ENCODE assay signal across 9 cellular contexts in the genomic region with DNA sequence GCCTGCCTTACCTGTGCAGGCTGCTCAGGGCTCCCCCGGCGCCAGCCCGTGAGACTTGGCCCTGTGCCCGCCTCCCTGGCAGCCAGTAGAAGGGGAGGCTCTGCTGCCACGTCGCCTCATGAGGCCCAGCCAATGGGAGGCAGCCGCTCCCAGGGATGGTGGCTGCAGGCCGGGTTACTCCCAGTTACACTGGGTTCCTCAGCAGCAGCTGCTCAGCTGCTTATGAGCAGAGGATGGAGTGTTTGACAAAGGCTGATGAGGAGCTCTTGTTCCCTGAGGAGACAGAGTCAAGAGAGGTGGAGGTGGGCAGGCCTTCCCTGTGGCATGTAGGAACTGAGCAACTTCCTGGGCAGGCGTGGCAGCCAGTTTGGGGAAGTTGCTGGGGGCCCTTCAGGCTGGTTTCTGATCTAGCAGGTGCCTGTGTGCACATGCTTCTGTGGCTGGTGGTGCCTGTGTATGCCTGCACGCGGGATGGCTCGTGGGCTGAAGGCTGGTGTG. TPM values are rescaled to one million over a fixed set of nuclear protein-coding genes. Genes with fewer than 3 reads are reported as not detected.
DNase-seq lines count a peak whose midpoint lies in the region; ATAC-seq and TF ChIP-seq lines count a peak whose summit lies in the region.
"Had no signal": no experiment of that assay in that cellular context is flagged by ENCODE, and none has a peak within 500 bp of the region (broad histone marks: within the 10 kb centered on the region; RNA-seq: fewer than 3 reads in every experiment).

No MANE protein-coding gene starts in this region.

- H3K27me3 Mint-ChIP-seq in activated CD4-positive, alpha-beta T cell treated with anti-CD3 and anti-CD28 coated beads, Interleukin-2, amount 10 ng/mL, durations not matched to agents 24 days and 14 days, result no peaks in the 10 kb centered on the region
- no peaks in the 10 kb centered on the region for H3K27me3 Mint-ChIP-seq in naive thymus-derived CD8-positive, alpha-beta T cell
- H3K27me3 Mint-ChIP-seq in nephron progenitor cell (ENCODE audit: low read depth, poor library complexity), result peaks cover 28% of the 10 kb centered on the region

- TF ChIP-seq CTCF in nephron progenitor cell (IDR thresholded peaks at IDR 0.05), result no peak

- H3K27ac ChIP-seq in angular gyrus (ENCODE audit: low read depth, low read length), result peak overlapping the region; percentile 48
- H3K27ac ChIP-seq: SK-N-MC had no signal

- peak overlapping the region; percentile 41 for H3K4me3 Mint-ChIP-seq in activated CD4-positive, alpha-beta T cell treated with anti-CD3 and anti-CD28 coated beads, Interleukin-2, amount 10 ng/mL, durations not matched to agents 24 days and 14 days
- peak overlapping the region in 9 of 10 donors; percentile 10 to 80 (median 36) for H3K4me3 Mint-ChIP-seq in naive thymus-derived CD8-positive, alpha-beta T cell
- H3K4me3 Mint-ChIP-seq in nephron progenitor cell, result no peak overlapping the region

- ATAC-seq in HG02852 (IDR thresholded peaks at IDR 0.05; ENCODE audit: unreplicated experiment), result peak; percentile 64
- peak; percentile 60 to 71 for ATAC-seq in naive thymus-derived CD8-positive, alpha-beta T cell

- H3K4me1 Mint-ChIP-seq in activated CD4-positive, alpha-beta T cell treated with anti-CD3 and anti-CD28 coated beads, Interleukin-2, amount 10 ng/mL, durations not matched to agents 24 days and 14 days, result peaks cover 35% of the 10 kb centered on the region
- peaks cover 13 to 37% (median 22%) of the 10 kb centered on the region in 4 donors for H3K4me1 Mint-ChIP-seq in naive thymus-derived CD8-positive, alpha-beta T cell
- peaks cover 18% of the 10 kb centered on the region for H3K4me1 Mint-ChIP-seq in nephron progenitor cell

- H3K27ac Mint-ChIP-seq in activated CD4-positive, alpha-beta T cell treated with anti-CD3 and anti-CD28 coated beads, Interleukin-2, amount 10 ng/mL, durations not matched to agents 24 days and 14 days, result peak overlapping the region; percentile 60
- H3K27ac Mint-ChIP-seq in naive thymus-derived CD8-positive, alpha-beta T cell, result peak overlapping the region in 6 of 10 donors; percentile 29 to 60 (median 42)
- no peak overlapping the region for H3K27ac Mint-ChIP-seq in nephron progenitor cell

- H3K36me3 Mint-ChIP-seq in activated CD4-positive, alpha-beta T cell treated with anti-CD3 and anti-CD28 coated beads, Interleukin-2, amount 10 ng/mL, durations not matched to agents 24 days and 14 days (ENCODE audit: low read depth), result peaks cover 74% of the 10 kb centered on the region
- no peaks in the 10 kb centered on the region for H3K36me3 Mint-ChIP-seq in naive thymus-derived CD8-positive, alpha-beta T cell
- peaks cover 15% of the 10 kb centered on the region for H3K36me3 Mint-ChIP-seq in nephron progenitor cell (ENCODE audit: low read depth)

- POLR2A ChIA-PET in naive thymus-derived CD8-positive, alpha-beta T cell (lab: Charles Lee), result no interaction called here

- peak; percentile 74 for DNase-seq in activated CD4-positive, alpha-beta T cell treated with anti-CD3 and anti-CD28 coated beads, Interleukin-2, amount 10 ng/mL, durations not matched to agents 24 days and 14 days
- no peak for DNase-seq in activated CD4-positive, alpha-beta T cell treated with anti-CD3 and anti-CD28 coated beads, Interleukin-2, amount 50 U/mL, for 4 hours
- DNase-seq in NCI-H2196 treated with DMSO at 0.1 percent for 48 hours (lab: John Stamatoyannopoulos, UW; ENCODE audit: unreplicated experiment) (peak; percentile 95), dedifferentiated amniotic fluid mesenchymal stem cell (ENCODE audit: extremely low spot score) (no peak), nephron progenitor cell (no peak)
- peak in 9 of 10 donors; percentile 11 to 54 (median 26) for DNase-seq in naive thymus-derived CD8-positive, alpha-beta T cell

- H3K9me3 Mint-ChIP-seq in activated CD4-positive, alpha-beta T cell treated with anti-CD3 and anti-CD28 coated beads, Interleukin-2, amount 10 ng/mL, durations not matched to agents 24 days and 14 days, result no peaks in the 10 kb centered on the region
- H3K9me3 Mint-ChIP-seq in naive thymus-derived CD8-positive, alpha-beta T cell, result no peaks in the 10 kb centered on the region
- no peaks in the 10 kb centered on the region for H3K9me3 Mint-ChIP-seq in nephron progenitor cell

- intact Hi-C loops in activated CD4-positive, alpha-beta T cell treated with anti-CD3 and anti-CD28 coated beads, Interleukin-2, amount 10 ng/mL, durations not matched to agents 24 days and 14 days (cut with micrococcal nuclease), result no loop called here

RNA-seq across cellular contexts. Expression of gene MFSD2A, which starts 5.6 kb away (rescaled TPM):
- 47.0 and 49.7 TPM in 2 replicates for total RNA-seq in activated CD4-positive, alpha-beta T cell treated with anti-CD3 and anti-CD28 coated beads, Interleukin-2, amount 10 ng/mL, durations not matched to agents 24 days and 14 days
- 1 to 10 TPM in 1 of 2 experiments, under 1 TPM in 1; 0.81 to 1.4 TPM for total RNA-seq in naive thymus-derived CD8-positive, alpha-beta T cell
- polyA plus RNA-seq in naive thymus-derived CD8-positive, alpha-beta T cell, result under 1 TPM in 1 of 3 donors, not detected in 2; 0.22 TPM

RNA-seq across cellular contexts. Expression of gene MYCL, which starts 58.8 kb away (rescaled TPM):
- total RNA-seq in activated CD4-positive, alpha-beta T cell treated with anti-CD3 and anti-CD28 coated beads, Interleukin-2, amount 10 ng/mL, durations not matched to agents 24 days and 14 days, result 0.42 and 0.57 TPM in 2 replicates
- not detected for total RNA-seq in naive thymus-derived CD8-positive, alpha-beta T cell
- not detected for polyA plus RNA-seq in naive thymus-derived CD8-positive, alpha-beta T cell

Comparison
In these comparisons a context has a peak if more than half of its experiments do, and no peak if none do; other contexts are left out.
1. DNase-seq: peak in activated CD4-positive, alpha-beta T cell treated with anti-CD3 and anti-CD28 coated beads, Interleukin-2, amount 10 ng/mL, durations not matched to agents 24 days and 14 days (single experiment), NCI-H2196 treated with DMSO at 0.1 percent for 48 hours (single experiment) and naive thymus-derived CD8-positive, alpha-beta T cell (9 of 10); none in activated CD4-positive, alpha-beta T cell treated with anti-CD3 and anti-CD28 coated beads, Interleukin-2, amount 50 U/mL, for 4 hours (0 of 2), dedifferentiated amniotic fluid mesenchymal stem cell (single experiment) and nephron progenitor cell (single experiment).
2. RNA of gene MFSD2A, which starts 5.6 kb away (total RNA-seq): 47.0 to 49.7 TPM in activated CD4-positive, alpha-beta T cell treated with anti-CD3 and anti-CD28 coated beads, Interleukin-2, amount 10 ng/mL, durations not matched to agents 24 days and 14 days; 0.81 to 1.4 TPM in naive thymus-derived CD8-positive, alpha-beta T cell; every median in the first group is over 10 times any median in the second.